ENCODE assay signal across 8 cellular contexts in genomic region chr16:28491970-28492474, GRCh38. TPM values are rescaled to one million over a fixed set of nuclear protein-coding genes. Genes with fewer than 3 reads are reported as not detected.
DNase-seq lines count a peak whose midpoint lies in the region; ATAC-seq and TF ChIP-seq lines count a peak whose summit lies in the region.

TSS of gene CLN3 (minus strand) at chr16:28492074. CDS start at chr16:28491759, 315 bp downstream.

- H3K4me3 Mint-ChIP-seq in activated naive CD4-positive, alpha-beta T cell treated with anti-CD3 and anti-CD28 coated beads, Interleukin-2, amount 50 U/mL, for 24 hours, result peak within 1 kb of the TSS; percentile 96

- H3K27ac Mint-ChIP-seq in activated naive CD4-positive, alpha-beta T cell treated with anti-CD3 and anti-CD28 coated beads, Interleukin-2, amount 50 U/mL, for 24 hours, result peak within 1 kb of the TSS; percentile 100

- H3K9me3 Mint-ChIP-seq in activated naive CD4-positive, alpha-beta T cell treated with anti-CD3 and anti-CD28 coated beads, Interleukin-2, amount 50 U/mL, for 24 hours, result no peaks in the 10 kb centered on the region

- peak; percentile 89 for DNase-seq in GM04504 (ENCODE audit: low read depth)
- DNase-seq in NCI-H1092 treated with DMSO at 0.1 percent for 48 hours (lab: John Stamatoyannopoulos, UW), result peak; percentile 97
- DNase-seq in glomerular endothelial cell (ENCODE audit: extremely low read depth, low read depth, low spot score), result peak; percentile 80
- DNase-seq in nucleus accumbens (lab: John Stamatoyannopoulos, UW), result peak; percentile 45 to 97 (median 90)
- DNase-seq in superior temporal gyrus (ENCODE audit: extremely low spot score), result peak; percentile 98

- H3K36me3 Mint-ChIP-seq in activated naive CD4-positive, alpha-beta T cell treated with anti-CD3 and anti-CD28 coated beads, Interleukin-2, amount 50 U/mL, for 24 hours, result peaks cover 2% of the 10 kb centered on the region

- peaks cover 77% of the 10 kb centered on the region for H3K4me1 Mint-ChIP-seq in activated naive CD4-positive, alpha-beta T cell treated with anti-CD3 and anti-CD28 coated beads, Interleukin-2, amount 50 U/mL, for 24 hours

- no peaks in the 10 kb centered on the region for H3K27me3 Mint-ChIP-seq in activated naive CD4-positive, alpha-beta T cell treated with anti-CD3 and anti-CD28 coated beads, Interleukin-2, amount 50 U/mL, for 24 hours

- peak; percentile 76 for ATAC-seq in HG02571 (IDR thresholded peaks at IDR 0.05; ENCODE audit: unreplicated experiment)
- peak; percentile 99 for ATAC-seq in SK-N-SH treated with all-trans-retinoic acid at 6 μM for 48 hours

TF ChIP-seq in SK-N-SH treated with all-trans-retinoic acid at 6 μM for 48 hours, 23 proteins besides CTCF, POLR2A, EP300 and RAD21:
- no peak for TF ChIP-seq PPARA (CRISPR knock-in tag; IDR thresholded peaks at IDR 0.05; ENCODE audit: borderline replicate concordance)
- 0 out of 2 replicates have a peak, but pooled peaks have one; percentile 30 for TF ChIP-seq TSHZ2 (CRISPR knock-in tag; IDR thresholded peaks at IDR 0.05)
- TF ChIP-seq ZFP3 (CRISPR knock-in tag; IDR thresholded peaks at IDR 0.05), result 0 out of 2 replicates have a peak, but pooled peaks have one; percentile 38

RNA-seq across cellular contexts. Expression of gene CLN3, which starts in this region (rescaled TPM):
- 16.9 and 17.1 TPM in 2 replicates for total RNA-seq in glomerular endothelial cell

Comparison
In these comparisons a context has a peak if more than half of its experiments do, and no peak if none do; other contexts are left out.
1. Peak in every context shown above with its lines: DNase-seq and ATAC-seq.